In the genomic region with DNA sequence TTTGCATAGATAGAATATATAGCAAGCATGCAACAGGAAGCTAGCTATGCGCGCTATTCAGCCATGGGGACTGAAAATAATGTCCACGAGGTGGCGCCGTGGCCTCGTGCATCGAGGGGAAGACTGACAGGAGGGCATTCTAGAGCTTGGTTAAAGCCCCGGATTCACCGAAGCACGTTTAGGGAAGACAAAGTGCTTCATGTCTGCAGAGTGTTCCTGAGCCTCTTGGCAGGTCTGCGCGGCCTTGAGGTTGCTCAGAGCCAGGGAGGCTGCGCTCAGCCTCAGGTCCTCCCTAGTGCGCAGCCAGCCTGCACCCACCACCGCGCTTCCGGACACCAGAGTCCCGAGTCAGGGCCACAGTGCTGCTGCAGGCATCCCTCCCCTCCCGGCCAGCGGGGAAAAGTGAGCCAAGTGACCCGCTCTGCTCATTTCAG, we compare ENCODE assay signal across 9 cellular contexts. TPM values are rescaled to one million over a fixed set of nuclear protein-coding genes. Genes with fewer than 3 reads are reported as not detected.
DNase-seq lines count a peak whose midpoint lies in the region; ATAC-seq and TF ChIP-seq lines count a peak whose summit lies in the region.
"Had no signal": no experiment of that assay in that cellular context is flagged by ENCODE, and none has a peak within 500 bp of the region (broad histone marks: within the 10 kb centered on the region; RNA-seq: fewer than 3 reads in every experiment).

No MANE protein-coding gene starts in this region.

- H3K4me3 ChIP-seq in Caco-2 (ENCODE audit: low read depth, low read length) = no peak overlapping the region
- no peak overlapping the region for H3K4me3 ChIP-seq in gastrocnemius medialis

- no peaks in the 10 kb centered on the region for H3K4me1 ChIP-seq in Caco-2
- no peaks in the 10 kb centered on the region for H3K4me1 ChIP-seq in gastrocnemius medialis

- H3K27me3 Mint-ChIP-seq in Caco-2 (ENCODE audit: insufficient read depth, unreplicated experiment) (peaks cover 4% of the 10 kb centered on the region), progenitor cell of endocrine pancreas (peaks cover 6% of the 10 kb centered on the region)
- peaks cover 35% of the 10 kb centered on the region for H3K27me3 Mint-ChIP-seq in activated T-cell treated with anti-CD3 and anti-CD28 coated beads, Interleukin-2, amount 50 U/mL, for 24 hours

- no peak overlapping the region for H3K27ac ChIP-seq in gastrocnemius medialis

- POLR2A ChIA-PET in Caco-2 (lab: Charles Lee) (no interaction called here), HEK293T (lab: Yijun Ruan, JAX) (no interaction called here)

- no peaks in the 10 kb centered on the region for H3K27me3 ChIP-seq in Caco-2 (replicated peaks; ENCODE audit: control insufficient read depth, insufficient read depth, low read length)
- peaks cover 0 to 10% (median 2%) of the 10 kb centered on the region in 3 donors for H3K27me3 ChIP-seq in gastrocnemius medialis

- no peak overlapping the region for H3K27ac Mint-ChIP-seq in Caco-2 (ENCODE audit: unreplicated experiment)
- no peak overlapping the region for H3K27ac Mint-ChIP-seq in activated T-cell treated with anti-CD3 and anti-CD28 coated beads, Interleukin-2, amount 50 U/mL, for 24 hours
- H3K27ac Mint-ChIP-seq in progenitor cell of endocrine pancreas = no peak overlapping the region
- H3K27ac Mint-ChIP-seq: T-helper 1 cell treated with Interleukin-12 subunit alpha and Interleukin-12 subunit beta and Interleukin-4 antibody, amounts not matched to agents 30 μg/mL and 1 μg/mL, for 36 hours had no signal

- no peaks in the 10 kb centered on the region for H3K4me1 Mint-ChIP-seq in Caco-2 (ENCODE audit: low read depth, unreplicated experiment)
- peaks cover 4% of the 10 kb centered on the region for H3K4me1 Mint-ChIP-seq in activated T-cell treated with anti-CD3 and anti-CD28 coated beads, Interleukin-2, amount 50 U/mL, for 24 hours (ENCODE audit: low read depth)
- no peaks in the 10 kb centered on the region for H3K4me1 Mint-ChIP-seq in progenitor cell of endocrine pancreas (ENCODE audit: low read depth)

- in situ Hi-C loops in gastrocnemius medialis (cut with MboI; ENCODE audit: low sequenced_read_pairs in 4 of 4) = loop anchor here in 1 of 4 donors (25.0 kb wide), 2 partner anchors 471 to 1379 kb away; no protein-coding TSS in a partner anchor

- H3K36me3 Mint-ChIP-seq in Caco-2 (ENCODE audit: insufficient read depth, unreplicated experiment) (no peaks in the 10 kb centered on the region), progenitor cell of endocrine pancreas (ENCODE audit: insufficient read depth) (no peaks in the 10 kb centered on the region)
- H3K36me3 Mint-ChIP-seq in activated T-cell treated with anti-CD3 and anti-CD28 coated beads, Interleukin-2, amount 50 U/mL, for 24 hours (ENCODE audit: low read depth) = no peaks in the 10 kb centered on the region

- no peaks in the 10 kb centered on the region for H3K36me3 ChIP-seq in Caco-2 (ENCODE audit: control insufficient read depth, insufficient read depth, low read length)
- no peaks in the 10 kb centered on the region for H3K36me3 ChIP-seq in gastrocnemius medialis

- DNase-seq in Caco-2 (peak; percentile 63 to 66), HEK293T (ENCODE audit: extremely low spot score) (peak; percentile 35), NCI-H2227 treated with DMSO at 0.1 percent for 48 hours (lab: John Stamatoyannopoulos, UW) (peak; percentile 56), glomerular visceral epithelial cell (ENCODE audit: extremely low spot score) (peak; percentile 34), progenitor cell of endocrine pancreas (ENCODE audit: low spot score, unreplicated experiment) (peak; percentile 75), gastrocnemius medialis (no peak)
- DNase-seq in activated T-cell treated with anti-CD3 and anti-CD28 coated beads, Interleukin-2, amount 50 U/mL, for 24 hours = peak; percentile 44

- H3K9me3 Mint-ChIP-seq in Caco-2 (ENCODE audit: unreplicated experiment) (peaks cover 25% of the 10 kb centered on the region), progenitor cell of endocrine pancreas (ENCODE audit: low read depth) (peaks cover 5% of the 10 kb centered on the region)
- peaks cover 2% of the 10 kb centered on the region for H3K9me3 Mint-ChIP-seq in activated T-cell treated with anti-CD3 and anti-CD28 coated beads, Interleukin-2, amount 50 U/mL, for 24 hours

- peak; percentile 48 to 58 for TF ChIP-seq CTCF in Caco-2 (IDR thresholded peaks at IDR 0.05; ENCODE audit: insufficient read depth in 1 of 2, low read depth in 1 of 2, low read length in 1 of 2, severe bottlenecking in 1 of 2, unreplicated experiment in 1 of 2)
- TF ChIP-seq CTCF in progenitor cell of endocrine pancreas (IDR thresholded peaks at IDR 0.05; ENCODE audit: unreplicated experiment) = peak; percentile 91
- peak in 1 of 5 experiments; percentile 14 for TF ChIP-seq CTCF in gastrocnemius medialis (IDR thresholded peaks at IDR 0.05 in 4 of 5, conservative IDR thresholded peaks at IDR 0.05 in 1 of 5)

- no peak for ATAC-seq in gastrocnemius medialis
- ATAC-seq in GM18505 (IDR thresholded peaks at IDR 0.05; ENCODE audit: unreplicated experiment) = no peak

- no peak overlapping the region for H3K4me3 Mint-ChIP-seq in Caco-2 (ENCODE audit: unreplicated experiment)
- H3K4me3 Mint-ChIP-seq in activated T-cell treated with anti-CD3 and anti-CD28 coated beads, Interleukin-2, amount 50 U/mL, for 24 hours = no peak overlapping the region
- no peak overlapping the region for H3K4me3 Mint-ChIP-seq in progenitor cell of endocrine pancreas (ENCODE audit: low read depth)
- H3K4me3 Mint-ChIP-seq: T-helper 1 cell treated with Interleukin-12 subunit alpha and Interleukin-12 subunit beta and Interleukin-4 antibody, amounts not matched to agents 30 μg/mL and 1 μg/mL, for 36 hours had no signal

- peaks cover 5% of the 10 kb centered on the region; the same call in 1 of the 2 replicates for H3K9me3 ChIP-seq in Caco-2
- H3K9me3 ChIP-seq in gastrocnemius medialis = no peaks in the 10 kb centered on the region

- CTCF ChIA-PET in Caco-2 (lab: Charles Lee) (interaction anchor here (0.6 to 1.3 kb wide), 5 partner anchors 57 to 129 kb away, joined by 3 to 7 read pairs (median 4); no protein-coding TSS in a partner anchor), HEK293T (lab: Yijun Ruan, JAX) (interaction anchor here (0.6 to 1.5 kb wide), 9 partner anchors 18 to 946 kb away, joined by 3 to 9 read pairs (median 4); no protein-coding TSS in a partner anchor)

- no TSS peak for BruUV-seq in Caco-2 (replicated peaks; lab: Mats Ljungman, UMichigan)

- TF ChIP-seq POLR2A in gastrocnemius medialis (IDR thresholded peaks at IDR 0.05) (no peak), GM18505 (IDR thresholded peaks at IDR 0.05; ENCODE audit: borderline replicate concordance, extremely low read depth, insufficient read depth, insufficient read length) (no peak)

- intact Hi-C loops in Caco-2 (cut with micrococcal nuclease; ENCODE audit: unreplicated experiment) = no loop called here
- intact Hi-C loops in gastrocnemius medialis (cut with DNase I; ENCODE audit: low total_unique reads) = no loop called here

TF ChIP-seq in HEK293T, 16 proteins besides CTCF, POLR2A, EP300 and RAD21:
- no peak for TF ChIP-seq TARDBP (IDR thresholded peaks at IDR 0.05)
- TF ChIP-seq, protein P1, sequence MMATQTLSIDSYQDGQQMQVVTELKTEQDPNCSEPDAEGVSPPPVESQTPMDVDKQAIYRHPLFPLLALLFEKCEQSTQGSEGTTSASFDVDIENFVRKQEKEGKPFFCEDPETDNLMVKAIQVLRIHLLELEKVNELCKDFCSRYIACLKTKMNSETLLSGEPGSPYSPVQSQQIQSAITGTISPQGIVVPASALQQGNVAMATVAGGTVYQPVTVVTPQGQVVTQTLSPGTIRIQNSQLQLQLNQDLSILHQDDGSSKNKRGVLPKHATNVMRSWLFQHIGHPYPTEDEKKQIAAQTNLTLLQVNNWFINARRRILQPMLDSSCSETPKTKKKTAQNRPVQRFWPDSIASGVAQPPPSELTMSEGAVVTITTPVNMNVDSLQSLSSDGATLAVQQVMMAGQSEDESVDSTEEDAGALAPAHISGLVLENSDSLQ (IDR thresholded peaks at IDR 0.05) = peak; percentile 65; the same call in 1 of the 2 replicates
- TF ChIP-seq ZNF384 (IDR thresholded peaks at IDR 0.05) = no peak

RNA-seq across cellular contexts. Expression of a gene that starts 24.6 kb away (rescaled TPM):
- total RNA-seq in Caco-2 (2022) = not detected in 2 replicates
- total RNA-seq in progenitor cell of endocrine pancreas = 0.10 TPM in 1 of 2 replicates, not detected in the other
- not detected for total RNA-seq in gastrocnemius medialis

Comparison
In these comparisons a context has a peak if more than half of its experiments do, and no peak if none do; other contexts are left out.
1. DNase-seq: peak in Caco-2 (2 of 2), HEK293T (single experiment), NCI-H2227 treated with DMSO at 0.1 percent for 48 hours (single experiment), activated T-cell treated with anti-CD3 and anti-CD28 coated beads, Interleukin-2, amount 50 U/mL, for 24 hours (single experiment), glomerular visceral epithelial cell (single experiment) and progenitor cell of endocrine pancreas (single experiment); none in gastrocnemius medialis (0 of 2).